ENCODE assay signal across 26 cellular contexts in the genomic region with DNA sequence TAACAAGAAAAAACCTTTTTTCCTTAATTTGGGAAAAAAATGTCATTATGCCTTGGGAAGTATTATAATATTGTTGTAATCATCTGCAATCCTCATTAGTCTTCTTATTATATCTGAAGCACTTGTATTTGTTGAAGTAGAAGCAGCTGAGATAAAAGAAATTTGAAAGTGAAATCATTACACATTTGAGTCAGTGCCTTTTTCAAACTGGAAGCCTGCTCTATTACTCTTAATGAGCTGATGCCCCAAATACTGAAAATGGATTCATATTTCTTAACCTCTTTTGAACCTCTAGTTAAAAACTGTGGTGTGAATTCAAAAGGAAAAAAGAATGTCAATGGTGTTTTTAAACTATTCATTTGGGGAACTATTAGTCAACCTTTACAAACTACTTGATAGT.
DNase-seq lines count a peak whose midpoint lies in the region; ATAC-seq and TF ChIP-seq lines count a peak whose summit lies in the region.
"Had no signal": no experiment of that assay in that cellular context is flagged by ENCODE, and none has a peak within 500 bp of the region (broad histone marks: within the 10 kb centered on the region; RNA-seq: fewer than 3 reads in every experiment).

No MANE protein-coding gene starts in this region.

- peaks cover 38% of the 10 kb centered on the region for H3K4me1 ChIP-seq in ACC112 (ENCODE audit: control insufficient read depth, insufficient read depth, low read length, unreplicated experiment)
- H3K4me1 ChIP-seq in hepatocyte (ENCODE audit: insufficient read depth): peaks cover 17% of the 10 kb centered on the region
- H3K4me1 ChIP-seq in stomach: no peaks in the 10 kb centered on the region
- H3K4me1 ChIP-seq: foreskin keratinocyte, heart right ventricle, uterus had no signal

- H3K9me3 ChIP-seq in hepatocyte (ENCODE audit: low read depth) (no peaks in the 10 kb centered on the region), stomach (no peaks in the 10 kb centered on the region)
- H3K9me3 ChIP-seq: heart right ventricle, uterus had no signal

- H3K27me3 ChIP-seq in ACC112 (ENCODE audit: insufficient read depth, low read length) (no peaks in the 10 kb centered on the region), hepatocyte (no peaks in the 10 kb centered on the region), stomach (no peaks in the 10 kb centered on the region)
- H3K27me3 ChIP-seq: foreskin keratinocyte, heart right ventricle, uterus had no signal

- TF ChIP-seq CTCF in VCaP (conservative IDR thresholded peaks at IDR 0.05) (no peak), hepatocyte (IDR thresholded peaks at IDR 0.05; ENCODE audit: poor library complexity) (no peak), stomach (IDR thresholded peaks at IDR 0.05) (no peak), GM10266 (IDR thresholded peaks at IDR 0.05; ENCODE audit: control insufficient read depth, insufficient read depth, low read depth, missing control alignments) (no peak)

- peak overlapping the region; percentile 76 for H2AFZ ChIP-seq in ACC112 (ENCODE audit: low read length, unreplicated experiment)
- H2AFZ ChIP-seq in hepatocyte: no peak overlapping the region
- H2AFZ ChIP-seq: GM23338 had no signal

- no peak overlapping the region for H3K4me3 Mint-ChIP-seq in activated naive CD8-positive, alpha-beta T cell treated with anti-CD3 and anti-CD28 coated beads, Interleukin-2, amount 50 U/mL, for 24 hours
- H3K4me3 Mint-ChIP-seq: activated CD4-positive, alpha-beta T cell treated with anti-CD3 and anti-CD28 coated beads, Interleukin-2, amount 10 ng/mL, durations not matched to agents 7 days and 5 days; activated CD8-positive, alpha-beta memory T cell treated with anti-CD3 and anti-CD28 coated beads, Interleukin-2, amount 10 ng/mL, durations not matched to agents 7 days and 5 days; activated T-helper 1 cell treated with anti-CD3 and anti-CD28 coated beads, Interleukin-12 subunit alpha, Interleukin-12 subunit beta, Interleukin-2, Interleukin-4 antibody, amounts not matched to agents 30 ng/mL and 10 ng/mL and 1 ng/mL, durations not matched to agents 14 hours and 24 hours and 36 hours; GM23338; memory B cell had no signal

- H3K9me3 Mint-ChIP-seq in activated naive CD8-positive, alpha-beta T cell treated with anti-CD3 and anti-CD28 coated beads, Interleukin-2, amount 50 U/mL, for 24 hours: peaks cover 6% of the 10 kb centered on the region
- H3K9me3 Mint-ChIP-seq: activated CD4-positive, alpha-beta T cell treated with anti-CD3 and anti-CD28 coated beads, Interleukin-2, amount 10 ng/mL, durations not matched to agents 7 days and 5 days; activated T-helper 1 cell treated with anti-CD3 and anti-CD28 coated beads, Interleukin-12 subunit alpha, Interleukin-12 subunit beta, Interleukin-2, Interleukin-4 antibody, amounts not matched to agents 30 ng/mL and 10 ng/mL and 1 ng/mL, durations not matched to agents 14 hours and 24 hours and 36 hours; GM23338 had no signal

- H3K27ac Mint-ChIP-seq in activated naive CD8-positive, alpha-beta T cell treated with anti-CD3 and anti-CD28 coated beads, Interleukin-2, amount 50 U/mL, for 24 hours: no peak overlapping the region
- H3K27ac Mint-ChIP-seq: activated CD4-positive, alpha-beta T cell treated with anti-CD3 and anti-CD28 coated beads, Interleukin-2, amount 10 ng/mL, durations not matched to agents 7 days and 5 days; activated CD8-positive, alpha-beta memory T cell treated with anti-CD3 and anti-CD28 coated beads, Interleukin-2, amount 10 ng/mL, durations not matched to agents 7 days and 5 days; activated T-helper 1 cell treated with anti-CD3 and anti-CD28 coated beads, Interleukin-12 subunit alpha, Interleukin-12 subunit beta, Interleukin-2, Interleukin-4 antibody, amounts not matched to agents 30 ng/mL and 10 ng/mL and 1 ng/mL, durations not matched to agents 14 hours and 24 hours and 36 hours; GM23338; memory B cell had no signal

- no peak for TF ChIP-seq POLR2A in stomach (IDR thresholded peaks at IDR 0.05)

- H3K36me3 ChIP-seq in ACC112 (ENCODE audit: insufficient read depth, low read length) (no peaks in the 10 kb centered on the region), hepatocyte (replicated peaks; ENCODE audit: insufficient read depth, low read depth) (no peaks in the 10 kb centered on the region), stomach (no peaks in the 10 kb centered on the region)
- H3K36me3 ChIP-seq: heart right ventricle, uterus had no signal

- DNase-seq in hepatocyte (ENCODE audit: low spot score) (no peak), cerebellar nuclear complex (lab: John Stamatoyannopoulos, UW) (no peak), stomach (no peak), GM10266 (ENCODE audit: extremely low spot score) (no peak)
- DNase-seq in activated naive CD8-positive, alpha-beta T cell treated with anti-CD3 and anti-CD28 coated beads, Interleukin-2, amount 50 U/mL, for 24 hours: no peak
- DNase-seq: activated CD4-positive, alpha-beta T cell treated with anti-CD3 and anti-CD28 coated beads, Interleukin-2, amount 10 ng/mL, durations not matched to agents 7 days and 5 days; activated CD8-positive, alpha-beta memory T cell treated with anti-CD3 and anti-CD28 coated beads, Interleukin-2, amount 10 ng/mL, durations not matched to agents 7 days and 5 days; activated naive CD4-positive, alpha-beta T cell treated with anti-CD3 and anti-CD28 coated beads, Interleukin-2, amount 50 U/mL, for 16 hours; aorta; C1 segment of cervical spinal cord; heart right ventricle; Karpas-422; left colon; NCI-H1694; NCI-H2171 treated with DMSO at 0.1 percent for 48 hours; NCI-H524; nucleus accumbens; small intestine; uterus had no signal

- no peaks in the 10 kb centered on the region for H4K20me1 ChIP-seq in hepatocyte (ENCODE audit: insufficient read depth, poor library complexity, severe bottlenecking)

- H3K9me2 ChIP-seq in hepatocyte (replicated peaks; ENCODE audit: insufficient read depth): no peaks in the 10 kb centered on the region

- ATAC-seq in HG02610 (IDR thresholded peaks at IDR 0.05; ENCODE audit: unreplicated experiment): peak; percentile 55
- no peak for ATAC-seq in activated naive CD8-positive, alpha-beta T cell treated with anti-CD3 and anti-CD28 coated beads, Interleukin-2, amount 50 U/mL, for 24 hours
- ATAC-seq: activated CD8-positive, alpha-beta memory T cell treated with anti-CD3 and anti-CD28 coated beads, Interleukin-2, amount 10 ng/mL, durations not matched to agents 7 days and 5 days; GM23338; heart right ventricle; left colon had no signal

- H3K79me2 ChIP-seq in ACC112 (ENCODE audit: control insufficient read depth, insufficient read depth, low read length, unreplicated experiment) (no peaks in the 10 kb centered on the region), hepatocyte (no peaks in the 10 kb centered on the region)

- intact Hi-C loops in stomach (cut with DNase I; ENCODE audit: low total_unique reads): no loop called here

- no peaks in the 10 kb centered on the region for H3K27me3 Mint-ChIP-seq in activated naive CD8-positive, alpha-beta T cell treated with anti-CD3 and anti-CD28 coated beads, Interleukin-2, amount 50 U/mL, for 24 hours
- H3K27me3 Mint-ChIP-seq: activated CD4-positive, alpha-beta T cell treated with anti-CD3 and anti-CD28 coated beads, Interleukin-2, amount 10 ng/mL, durations not matched to agents 7 days and 5 days; activated CD8-positive, alpha-beta memory T cell treated with anti-CD3 and anti-CD28 coated beads, Interleukin-2, amount 10 ng/mL, durations not matched to agents 7 days and 5 days; memory B cell had no signal

- no peaks in the 10 kb centered on the region for H3K4me1 Mint-ChIP-seq in activated naive CD8-positive, alpha-beta T cell treated with anti-CD3 and anti-CD28 coated beads, Interleukin-2, amount 50 U/mL, for 24 hours
- H3K4me1 Mint-ChIP-seq: activated CD4-positive, alpha-beta T cell treated with anti-CD3 and anti-CD28 coated beads, Interleukin-2, amount 10 ng/mL, durations not matched to agents 7 days and 5 days; activated CD8-positive, alpha-beta memory T cell treated with anti-CD3 and anti-CD28 coated beads, Interleukin-2, amount 10 ng/mL, durations not matched to agents 7 days and 5 days; GM23338; memory B cell had no signal

- TF ChIP-seq EP300 in stomach (IDR thresholded peaks at IDR 0.05): no peak

- H3K4me2 ChIP-seq in hepatocyte: peak overlapping the region; percentile 22
- H3K4me2 ChIP-seq: GM23338 had no signal

- peak overlapping the region; percentile 48; the same call in 1 of the 2 replicates for H3K4me3 ChIP-seq in ACC112 (ENCODE audit: low read depth, low read length)
- no peak overlapping the region for H3K4me3 ChIP-seq in hepatocyte
- H3K4me3 ChIP-seq in stomach: no peak overlapping the region
- H3K4me3 ChIP-seq: GM23338, heart right ventricle, uterus had no signal

- H3K27ac ChIP-seq in ACC112 (ENCODE audit: low read depth, low read length) (peak overlapping the region; percentile 100), VCaP (peak overlapping the region; percentile 58; the same call in 1 of the 2 replicates), hepatocyte (peak overlapping the region; percentile 68), stomach (no peak overlapping the region)
- H3K27ac ChIP-seq: foreskin keratinocyte, heart right ventricle, uterus had no signal

- H3K36me3 Mint-ChIP-seq in activated naive CD8-positive, alpha-beta T cell treated with anti-CD3 and anti-CD28 coated beads, Interleukin-2, amount 50 U/mL, for 24 hours (ENCODE audit: low read depth): no peaks in the 10 kb centered on the region
- H3K36me3 Mint-ChIP-seq: activated CD8-positive, alpha-beta memory T cell treated with anti-CD3 and anti-CD28 coated beads, Interleukin-2, amount 10 ng/mL, durations not matched to agents 7 days and 5 days; memory B cell had no signal

Comparison
In these comparisons a context has a peak if more than half of its experiments do, and no peak if none do; other contexts are left out.
1. H3K27ac ChIP-seq: peak in ACC112 (single experiment), VCaP (single experiment) and hepatocyte (single experiment); none in stomach (0 of 5).